1 cellular context compared by ENCODE assay signal in the genomic region with DNA sequence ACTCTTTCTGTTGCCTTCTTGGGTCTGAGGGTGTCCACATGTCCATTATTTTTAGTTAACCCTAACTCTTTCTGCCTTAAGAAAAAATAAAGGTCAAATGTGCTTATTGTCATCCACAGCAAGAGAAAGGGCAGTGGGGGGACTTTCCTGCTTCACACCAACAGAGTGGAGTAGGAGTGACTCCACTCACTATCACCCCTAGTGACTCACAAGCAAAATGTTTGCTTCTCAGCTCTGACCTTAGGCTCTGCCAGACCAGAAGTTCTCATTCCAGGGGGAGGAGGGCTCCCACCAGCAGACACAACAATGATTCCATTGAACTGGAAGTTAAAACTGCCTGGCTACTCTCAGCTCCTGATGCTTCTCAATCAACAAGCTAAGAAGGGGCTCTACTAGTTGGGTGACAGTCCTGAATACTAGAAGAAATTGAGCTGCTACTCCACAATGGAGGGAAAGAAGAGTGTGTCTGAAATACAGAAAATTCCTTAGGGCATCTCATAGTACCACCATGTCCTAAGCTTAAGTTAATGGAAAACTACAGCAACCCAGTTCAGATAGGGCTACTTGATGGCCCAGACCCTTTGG.
A peak's percentile ranks its signal among the peaks of the same experiment; 100 is the strongest.
TF ChIP-seq lines count a peak whose summit lies in the region.

No MANE protein-coding gene starts in this region.

TF ChIP-seq in HepG2, 621 proteins besides CTCF, POLR2A, EP300 and RAD21 (continued from another document and continues in another):
- TF ChIP-seq YY1 (IDR thresholded peaks at IDR 0.05; ENCODE audit: insufficient read depth, insufficient replicate concordance, low read depth, low read length) (no peak), NFE2 (CRISPR knock-in tag; IDR thresholded peaks at IDR 0.05) (no peak), FOXA3 (CRISPR knock-in tag; IDR thresholded peaks at IDR 0.05) (peak; percentile 67; the same call in 1 of the 2 replicates), NR2F2 (IDR thresholded peaks at IDR 0.05; ENCODE audit: borderline replicate concordance, low read depth) (peak; percentile 81), SETDB1 (CRISPR knock-in tag; IDR thresholded peaks at IDR 0.05; ENCODE audit: borderline replicate concordance) (no peak), SP2 (CRISPR knock-in tag; IDR thresholded peaks at IDR 0.05) (no peak), SUZ12 (IDR thresholded peaks at IDR 0.05; ENCODE audit: low read depth, low read length) (no peak), ASH2L (IDR thresholded peaks at IDR 0.05; ENCODE audit: insufficient read length, low read depth, low read length) (peak; percentile 53), GZF1 (CRISPR knock-in tag; IDR thresholded peaks at IDR 0.05) (no peak), FIP1L1 (IDR thresholded peaks at IDR 0.05; ENCODE audit: borderline replicate concordance, insufficient read depth, low read depth, low read length) (no peak), KLF16 (CRISPR knock-in tag; IDR thresholded peaks at IDR 0.05) (peak in 1 of 2 experiments; percentile 75; a peak in 2 of 4 replicates), ZNF841 (CRISPR knock-in tag; IDR thresholded peaks at IDR 0.05; ENCODE audit: borderline replicate concordance) (no peak), SRSF9 (IDR thresholded peaks at IDR 0.05; ENCODE audit: borderline replicate concordance, insufficient read depth, low read depth, low read length, poor library complexity, severe bottlenecking) (no peak), PCBP1 (IDR thresholded peaks at IDR 0.05; ENCODE audit: borderline replicate concordance, low read depth, low read length) (no peak), FOXP1 (IDR thresholded peaks at IDR 0.05) (no peak), FOXP1 (CRISPR knock-in tag; IDR thresholded peaks at IDR 0.05) (peak; percentile 76), CBX1 (IDR thresholded peaks at IDR 0.05; ENCODE audit: low read depth) (no peak), MXD4 (CRISPR knock-in tag; IDR thresholded peaks at IDR 0.05) (no peak), REPIN1 (CRISPR knock-in tag; IDR thresholded peaks at IDR 0.05; ENCODE audit: borderline replicate concordance, low read depth) (peak; percentile 42; the same call in 1 of the 2 replicates), ZC3H4 (CRISPR knock-in tag; IDR thresholded peaks at IDR 0.05; ENCODE audit: borderline replicate concordance) (no peak), ZNF350 (CRISPR knock-in tag; IDR thresholded peaks at IDR 0.05; ENCODE audit: borderline replicate concordance, low read depth) (0 out of 2 replicates have a peak, but pooled peaks have one; percentile 42), HMG20B (CRISPR knock-in tag; conservative IDR thresholded peaks at IDR 0.05) (no peak), ZNF674 (CRISPR knock-in tag; IDR thresholded peaks at IDR 0.05; ENCODE audit: low read depth) (no peak), ZNF432 (CRISPR knock-in tag; IDR thresholded peaks at IDR 0.05; ENCODE audit: borderline replicate concordance) (no peak), TCF12 (IDR thresholded peaks at IDR 0.05) (no peak), TCF12 (CRISPR knock-in tag; IDR thresholded peaks at IDR 0.05) (no peak), THAP11 (CRISPR knock-in tag; IDR thresholded peaks at IDR 0.05) (peak; percentile 39; the same call in 1 of the 2 replicates), ZNF180 (CRISPR knock-in tag; IDR thresholded peaks at IDR 0.05; ENCODE audit: borderline replicate concordance, low read depth) (no peak), ZKSCAN1 (IDR thresholded peaks at IDR 0.05; ENCODE audit: low read length) (no peak), ZMYM2 (CRISPR knock-in tag; IDR thresholded peaks at IDR 0.05) (0 out of 2 replicates have a peak, but pooled peaks have one; percentile 68)
- TF ChIP-seq, protein P1, sequence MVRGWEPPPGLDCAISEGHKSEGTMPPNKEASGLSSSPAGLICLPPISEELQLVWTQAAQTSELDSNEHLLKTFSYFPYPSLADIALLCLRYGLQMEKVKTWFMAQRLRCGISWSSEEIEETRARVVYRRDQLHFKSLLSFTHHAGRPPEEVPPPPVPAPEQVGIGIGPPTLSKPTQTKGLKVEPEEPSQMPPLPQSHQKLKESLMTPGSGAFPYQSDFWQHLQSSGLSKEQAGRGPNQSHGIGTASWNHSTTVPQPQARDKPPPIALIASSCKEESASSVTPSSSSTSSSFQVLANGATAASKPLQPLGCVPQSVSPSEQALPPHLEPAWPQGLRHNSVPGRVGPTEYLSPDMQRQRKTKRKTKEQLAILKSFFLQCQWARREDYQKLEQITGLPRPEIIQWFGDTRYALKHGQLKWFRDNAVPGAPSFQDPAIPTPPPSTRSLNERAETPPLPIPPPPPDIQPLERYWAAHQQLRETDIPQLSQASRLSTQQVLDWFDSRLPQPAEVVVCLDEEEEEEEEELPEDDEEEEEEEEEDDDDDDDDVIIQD (CRISPR knock-in tag; IDR thresholded peaks at IDR 0.05; ENCODE audit: low read depth) = peak; percentile 82
- TF ChIP-seq, protein P2, sequence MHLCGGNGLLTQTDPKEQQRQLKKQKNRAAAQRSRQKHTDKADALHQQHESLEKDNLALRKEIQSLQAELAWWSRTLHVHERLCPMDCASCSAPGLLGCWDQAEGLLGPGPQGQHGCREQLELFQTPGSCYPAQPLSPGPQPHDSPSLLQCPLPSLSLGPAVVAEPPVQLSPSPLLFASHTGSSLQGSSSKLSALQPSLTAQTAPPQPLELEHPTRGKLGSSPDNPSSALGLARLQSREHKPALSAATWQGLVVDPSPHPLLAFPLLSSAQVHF (CRISPR knock-in tag; IDR thresholded peaks at IDR 0.05) = no peak
- TF ChIP-seq, protein P3, sequence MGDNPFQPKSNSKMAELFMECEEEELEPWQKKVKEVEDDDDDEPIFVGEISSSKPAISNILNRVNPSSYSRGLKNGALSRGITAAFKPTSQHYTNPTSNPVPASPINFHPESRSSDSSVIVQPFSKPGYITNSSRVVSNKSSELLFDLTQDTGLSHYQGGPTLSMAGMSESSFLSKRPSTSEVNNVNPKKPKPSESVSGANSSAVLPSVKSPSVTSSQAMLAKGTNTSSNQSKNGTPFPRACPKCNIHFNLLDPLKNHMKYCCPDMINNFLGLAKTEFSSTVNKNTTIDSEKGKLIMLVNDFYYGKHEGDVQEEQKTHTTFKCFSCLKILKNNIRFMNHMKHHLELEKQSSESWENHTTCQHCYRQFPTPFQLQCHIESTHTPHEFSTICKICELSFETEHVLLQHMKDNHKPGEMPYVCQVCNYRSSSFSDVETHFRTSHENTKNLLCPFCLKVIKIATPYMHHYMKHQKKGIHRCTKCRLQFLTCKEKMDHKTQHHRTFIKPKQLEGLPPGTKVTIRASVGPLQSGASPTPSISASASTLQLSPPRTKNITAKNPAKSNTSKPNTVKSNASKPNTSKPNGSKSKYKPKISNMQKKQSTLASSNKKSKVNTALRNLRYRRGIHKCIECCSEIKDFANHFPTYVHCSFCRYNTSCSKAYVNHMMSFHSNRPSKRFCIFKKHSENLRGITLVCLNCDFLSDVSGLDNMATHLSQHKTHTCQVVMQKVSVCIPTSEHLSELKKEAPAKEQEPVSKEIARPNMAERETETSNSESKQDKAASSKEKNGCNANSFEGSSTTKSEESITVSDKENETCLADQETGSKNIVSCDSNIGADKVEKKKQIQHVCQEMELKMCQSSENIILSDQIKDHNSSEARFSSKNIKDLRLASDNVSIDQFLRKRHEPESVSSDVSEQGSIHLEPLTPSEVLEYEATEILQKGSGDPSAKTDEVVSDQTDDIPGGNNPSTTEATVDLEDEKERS (CRISPR knock-in tag; IDR thresholded peaks at IDR 0.05) = no peak
- TF ChIP-seq, protein P4, sequence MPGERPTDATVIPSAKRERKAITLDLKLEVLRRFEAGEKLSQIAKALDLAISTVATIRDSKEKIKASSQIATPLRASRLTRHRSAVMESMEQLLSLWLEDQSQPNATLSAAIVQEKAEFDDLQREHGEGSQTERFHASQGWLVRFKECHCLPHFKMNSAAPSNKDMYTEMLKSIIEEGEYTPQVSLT (CRISPR knock-in tag; IDR thresholded peaks at IDR 0.05; ENCODE audit: borderline replicate concordance, low read depth) = no peak
- TF ChIP-seq, protein P5, sequence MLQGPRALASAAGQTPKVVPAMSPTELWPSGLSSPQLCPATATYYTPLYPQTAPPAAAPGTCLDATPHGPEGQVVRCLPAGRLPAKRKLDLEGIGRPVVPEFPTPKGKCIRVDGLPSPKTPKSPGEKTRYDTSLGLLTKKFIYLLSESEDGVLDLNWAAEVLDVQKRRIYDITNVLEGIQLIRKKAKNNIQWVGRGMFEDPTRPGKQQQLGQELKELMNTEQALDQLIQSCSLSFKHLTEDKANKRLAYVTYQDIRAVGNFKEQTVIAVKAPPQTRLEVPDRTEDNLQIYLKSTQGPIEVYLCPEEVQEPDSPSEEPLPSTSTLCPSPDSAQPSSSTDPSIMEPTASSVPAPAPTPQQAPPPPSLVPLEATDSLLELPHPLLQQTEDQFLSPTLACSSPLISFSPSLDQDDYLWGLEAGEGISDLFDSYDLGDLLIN (CRISPR knock-in tag; IDR thresholded peaks at IDR 0.05; ENCODE audit: borderline replicate concordance) = no peak
- TF ChIP-seq, protein P6, sequence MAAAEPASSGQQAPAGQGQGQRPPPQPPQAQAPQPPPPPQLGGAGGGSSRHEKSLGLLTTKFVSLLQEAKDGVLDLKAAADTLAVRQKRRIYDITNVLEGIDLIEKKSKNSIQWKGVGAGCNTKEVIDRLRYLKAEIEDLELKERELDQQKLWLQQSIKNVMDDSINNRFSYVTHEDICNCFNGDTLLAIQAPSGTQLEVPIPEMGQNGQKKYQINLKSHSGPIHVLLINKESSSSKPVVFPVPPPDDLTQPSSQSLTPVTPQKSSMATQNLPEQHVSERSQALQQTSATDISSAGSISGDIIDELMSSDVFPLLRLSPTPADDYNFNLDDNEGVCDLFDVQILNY (CRISPR knock-in tag; conservative IDR thresholded peaks at IDR 0.05) = no peak
- TF ChIP-seq, protein P7, sequence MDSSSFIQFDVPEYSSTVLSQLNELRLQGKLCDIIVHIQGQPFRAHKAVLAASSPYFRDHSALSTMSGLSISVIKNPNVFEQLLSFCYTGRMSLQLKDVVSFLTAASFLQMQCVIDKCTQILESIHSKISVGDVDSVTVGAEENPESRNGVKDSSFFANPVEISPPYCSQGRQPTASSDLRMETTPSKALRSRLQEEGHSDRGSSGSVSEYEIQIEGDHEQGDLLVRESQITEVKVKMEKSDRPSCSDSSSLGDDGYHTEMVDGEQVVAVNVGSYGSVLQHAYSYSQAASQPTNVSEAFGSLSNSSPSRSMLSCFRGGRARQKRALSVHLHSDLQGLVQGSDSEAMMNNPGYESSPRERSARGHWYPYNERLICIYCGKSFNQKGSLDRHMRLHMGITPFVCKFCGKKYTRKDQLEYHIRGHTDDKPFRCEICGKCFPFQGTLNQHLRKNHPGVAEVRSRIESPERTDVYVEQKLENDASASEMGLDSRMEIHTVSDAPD (CRISPR knock-in tag; IDR thresholded peaks at IDR 0.05) = no peak
- TF ChIP-seq, protein P8, sequence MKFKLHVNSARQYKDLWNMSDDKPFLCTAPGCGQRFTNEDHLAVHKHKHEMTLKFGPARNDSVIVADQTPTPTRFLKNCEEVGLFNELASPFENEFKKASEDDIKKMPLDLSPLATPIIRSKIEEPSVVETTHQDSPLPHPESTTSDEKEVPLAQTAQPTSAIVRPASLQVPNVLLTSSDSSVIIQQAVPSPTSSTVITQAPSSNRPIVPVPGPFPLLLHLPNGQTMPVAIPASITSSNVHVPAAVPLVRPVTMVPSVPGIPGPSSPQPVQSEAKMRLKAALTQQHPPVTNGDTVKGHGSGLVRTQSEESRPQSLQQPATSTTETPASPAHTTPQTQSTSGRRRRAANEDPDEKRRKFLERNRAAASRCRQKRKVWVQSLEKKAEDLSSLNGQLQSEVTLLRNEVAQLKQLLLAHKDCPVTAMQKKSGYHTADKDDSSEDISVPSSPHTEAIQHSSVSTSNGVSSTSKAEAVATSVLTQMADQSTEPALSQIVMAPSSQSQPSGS (CRISPR knock-in tag; IDR thresholded peaks at IDR 0.05) = peak; percentile 46; the same call in 1 of the 2 replicates
- TF ChIP-seq, protein P9, sequence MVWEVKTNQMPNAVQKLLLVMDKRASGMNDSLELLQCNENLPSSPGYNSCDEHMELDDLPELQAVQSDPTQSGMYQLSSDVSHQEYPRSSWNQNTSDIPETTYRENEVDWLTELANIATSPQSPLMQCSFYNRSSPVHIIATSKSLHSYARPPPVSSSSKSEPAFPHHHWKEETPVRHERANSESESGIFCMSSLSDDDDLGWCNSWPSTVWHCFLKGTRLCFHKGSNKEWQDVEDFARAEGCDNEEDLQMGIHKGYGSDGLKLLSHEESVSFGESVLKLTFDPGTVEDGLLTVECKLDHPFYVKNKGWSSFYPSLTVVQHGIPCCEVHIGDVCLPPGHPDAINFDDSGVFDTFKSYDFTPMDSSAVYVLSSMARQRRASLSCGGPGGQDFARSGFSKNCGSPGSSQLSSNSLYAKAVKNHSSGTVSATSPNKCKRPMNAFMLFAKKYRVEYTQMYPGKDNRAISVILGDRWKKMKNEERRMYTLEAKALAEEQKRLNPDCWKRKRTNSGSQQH (CRISPR knock-in tag; IDR thresholded peaks at IDR 0.05; ENCODE audit: low read depth) = 0 out of 2 replicates have a peak, but pooled peaks have one; percentile 67
- TF ChIP-seq, protein P10, sequence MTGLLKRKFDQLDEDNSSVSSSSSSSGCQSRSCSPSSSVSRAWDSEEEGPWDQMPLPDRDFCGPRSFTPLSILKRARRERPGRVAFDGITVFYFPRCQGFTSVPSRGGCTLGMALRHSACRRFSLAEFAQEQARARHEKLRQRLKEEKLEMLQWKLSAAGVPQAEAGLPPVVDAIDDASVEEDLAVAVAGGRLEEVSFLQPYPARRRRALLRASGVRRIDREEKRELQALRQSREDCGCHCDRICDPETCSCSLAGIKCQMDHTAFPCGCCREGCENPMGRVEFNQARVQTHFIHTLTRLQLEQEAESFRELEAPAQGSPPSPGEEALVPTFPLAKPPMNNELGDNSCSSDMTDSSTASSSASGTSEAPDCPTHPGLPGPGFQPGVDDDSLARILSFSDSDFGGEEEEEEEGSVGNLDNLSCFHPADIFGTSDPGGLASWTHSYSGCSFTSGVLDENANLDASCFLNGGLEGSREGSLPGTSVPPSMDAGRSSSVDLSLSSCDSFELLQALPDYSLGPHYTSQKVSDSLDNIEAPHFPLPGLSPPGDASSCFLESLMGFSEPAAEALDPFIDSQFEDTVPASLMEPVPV (CRISPR knock-in tag; IDR thresholded peaks at IDR 0.05) = no peak
- TF ChIP-seq, protein P11, sequence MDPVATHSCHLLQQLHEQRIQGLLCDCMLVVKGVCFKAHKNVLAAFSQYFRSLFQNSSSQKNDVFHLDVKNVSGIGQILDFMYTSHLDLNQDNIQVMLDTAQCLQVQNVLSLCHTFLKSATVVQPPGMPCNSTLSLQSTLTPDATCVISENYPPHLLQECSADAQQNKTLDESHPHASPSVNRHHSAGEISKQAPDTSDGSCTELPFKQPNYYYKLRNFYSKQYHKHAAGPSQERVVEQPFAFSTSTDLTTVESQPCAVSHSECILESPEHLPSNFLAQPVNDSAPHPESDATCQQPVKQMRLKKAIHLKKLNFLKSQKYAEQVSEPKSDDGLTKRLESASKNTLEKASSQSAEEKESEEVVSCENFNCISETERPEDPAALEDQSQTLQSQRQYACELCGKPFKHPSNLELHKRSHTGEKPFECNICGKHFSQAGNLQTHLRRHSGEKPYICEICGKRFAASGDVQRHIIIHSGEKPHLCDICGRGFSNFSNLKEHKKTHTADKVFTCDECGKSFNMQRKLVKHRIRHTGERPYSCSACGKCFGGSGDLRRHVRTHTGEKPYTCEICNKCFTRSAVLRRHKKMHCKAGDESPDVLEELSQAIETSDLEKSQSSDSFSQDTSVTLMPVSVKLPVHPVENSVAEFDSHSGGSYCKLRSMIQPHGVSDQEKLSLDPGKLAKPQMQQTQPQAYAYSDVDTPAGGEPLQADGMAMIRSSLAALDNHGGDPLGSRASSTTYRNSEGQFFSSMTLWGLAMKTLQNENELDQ (CRISPR knock-in tag; IDR thresholded peaks at IDR 0.05; ENCODE audit: borderline replicate concordance) = no peak
